Comparison of ENCODE assay signal across 10 cellular contexts in genomic region chr3:16883726-16884083, GRCh38. TPM values are rescaled to one million over a fixed set of nuclear protein-coding genes. Genes with fewer than 3 reads are reported as not detected.
DNase-seq lines count a peak whose midpoint lies in the region; ATAC-seq and TF ChIP-seq lines count a peak whose summit lies in the region.
"Had no signal": no experiment of that assay in that cellular context is flagged by ENCODE, and none has a peak within 500 bp of the region (broad histone marks: within the 10 kb centered on the region; RNA-seq: fewer than 3 reads in every experiment).

No MANE protein-coding gene starts in this region.

- H3K4me1 ChIP-seq in left ventricle myocardium inferior = peaks cover 63% of the 10 kb centered on the region
- H3K4me1 ChIP-seq in muscle layer of duodenum (ENCODE audit: control insufficient read depth in 1 of 2, insufficient read depth in 2 of 2, low read length in 2 of 2) = peaks cover 4 to 9% of the 10 kb centered on the region in 2 donors

- H3K9me3 ChIP-seq in left ventricle myocardium inferior (replicated peaks) (no peaks in the 10 kb centered on the region), muscle layer of duodenum (ENCODE audit: control insufficient read depth in 1 of 2, low read length in 2 of 2) (no peaks in the 10 kb centered on the region)

- TF ChIP-seq CTCF in left ventricle myocardium inferior (IDR thresholded peaks at IDR 0.05; ENCODE audit: borderline replicate concordance) (no peak), cardiac fibroblast (IDR thresholded peaks at IDR 0.05; ENCODE audit: low read depth, low read length) (no peak)

- no peaks in the 10 kb centered on the region for H3K27me3 ChIP-seq in left ventricle myocardium inferior (ENCODE audit: low read depth)
- no peaks in the 10 kb centered on the region for H3K27me3 ChIP-seq in muscle layer of duodenum (ENCODE audit: low read depth, low read length)

- H3K36me3 ChIP-seq in left ventricle myocardium inferior = no peaks in the 10 kb centered on the region
- no peaks in the 10 kb centered on the region for H3K36me3 ChIP-seq in muscle layer of duodenum (ENCODE audit: control insufficient read depth in 1 of 2, insufficient read depth in 2 of 2, low read length in 2 of 2)

- peak overlapping the region; percentile 92 for H3K4me3 ChIP-seq in left ventricle myocardium inferior
- peak overlapping the region; percentile 59 to 84 for H3K4me3 ChIP-seq in cardiac fibroblast (replicated peaks in 1 of 2; ENCODE audit: low read depth in 2 of 2, low read length in 2 of 2)
- peak overlapping the region; percentile 37 to 77 for H3K4me3 ChIP-seq in muscle layer of duodenum (ENCODE audit: low read depth in 1 of 2, low read length in 2 of 2)

- H3K27ac ChIP-seq in left ventricle myocardium inferior (replicated peaks) (peak overlapping the region; percentile 96), muscle layer of duodenum (ENCODE audit: low read length) (no peak overlapping the region)
- H3K27ac ChIP-seq: SK-N-MC had no signal

- DNase-seq in left ventricle myocardium inferior (no peak), Right ventricle myocardium inferior (ENCODE audit: missing footprints) (no peak), cardiac fibroblast (ENCODE audit: low read depth in 2 of 2) (no peak), middle frontal gyrus (ENCODE audit: extremely low spot score, low spot score) (no peak), SW 1271 (lab: John Stamatoyannopoulos, UW) (no peak), medulla oblongata (ENCODE audit: extremely low spot score) (no peak), ecto neural progenitor cell (ENCODE audit: low spot score) (no peak)
- DNase-seq: GF-D8 had no signal

- intact Hi-C loops in left ventricle myocardium inferior (cut with micrococcal nuclease) (no loop called here), Right ventricle myocardium inferior (cut with DNase I) (loop anchor here (2.0 kb wide), 4 partner anchors 15 to 141 kb away; no protein-coding TSS in a partner anchor)

- ATAC-seq in Right ventricle myocardium inferior = no peak

RNA-seq across cellular contexts. Expression of gene PLCL2, which starts 1.1 kb away (rescaled TPM):
- total RNA-seq in left ventricle myocardium inferior (48.1 TPM), Right ventricle myocardium inferior (72.9 TPM)
